1 cellular context compared by ENCODE assay signal in the genomic region with DNA sequence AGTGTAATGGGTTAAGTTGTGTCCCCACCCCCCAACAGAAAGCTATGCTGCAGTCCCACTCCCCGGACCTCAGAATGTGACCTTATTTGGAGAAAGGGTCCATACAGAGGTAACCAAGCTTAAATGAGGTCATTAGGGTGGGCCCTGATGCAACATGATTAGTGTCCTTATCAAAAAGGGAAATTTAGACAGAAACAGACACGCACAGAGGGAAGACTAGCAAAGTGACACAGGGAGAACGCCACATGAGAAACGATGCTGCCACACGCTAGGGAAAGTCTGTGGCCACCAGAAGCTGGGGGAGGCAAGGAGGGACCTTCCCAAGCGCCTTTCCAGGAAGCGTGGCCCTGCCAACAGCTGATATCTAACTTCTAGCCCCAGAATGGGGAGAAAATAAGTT.
TF ChIP-seq lines count a peak whose summit lies in the region.

No MANE protein-coding gene starts in this region.

TF ChIP-seq in HepG2, 621 proteins besides CTCF, POLR2A, EP300 and RAD21 (continued from another document):
- TF ChIP-seq, protein P1, sequence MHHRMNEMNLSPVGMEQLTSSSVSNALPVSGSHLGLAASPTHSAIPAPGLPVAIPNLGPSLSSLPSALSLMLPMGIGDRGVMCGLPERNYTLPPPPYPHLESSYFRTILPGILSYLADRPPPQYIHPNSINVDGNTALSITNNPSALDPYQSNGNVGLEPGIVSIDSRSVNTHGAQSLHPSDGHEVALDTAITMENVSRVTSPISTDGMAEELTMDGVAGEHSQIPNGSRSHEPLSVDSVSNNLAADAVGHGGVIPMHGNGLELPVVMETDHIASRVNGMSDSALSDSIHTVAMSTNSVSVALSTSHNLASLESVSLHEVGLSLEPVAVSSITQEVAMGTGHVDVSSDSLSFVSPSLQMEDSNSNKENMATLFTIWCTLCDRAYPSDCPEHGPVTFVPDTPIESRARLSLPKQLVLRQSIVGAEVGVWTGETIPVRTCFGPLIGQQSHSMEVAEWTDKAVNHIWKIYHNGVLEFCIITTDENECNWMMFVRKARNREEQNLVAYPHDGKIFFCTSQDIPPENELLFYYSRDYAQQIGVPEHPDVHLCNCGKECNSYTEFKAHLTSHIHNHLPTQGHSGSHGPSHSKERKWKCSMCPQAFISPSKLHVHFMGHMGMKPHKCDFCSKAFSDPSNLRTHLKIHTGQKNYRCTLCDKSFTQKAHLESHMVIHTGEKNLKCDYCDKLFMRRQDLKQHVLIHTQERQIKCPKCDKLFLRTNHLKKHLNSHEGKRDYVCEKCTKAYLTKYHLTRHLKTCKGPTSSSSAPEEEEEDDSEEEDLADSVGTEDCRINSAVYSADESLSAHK (CRISPR knock-in tag; IDR thresholded peaks at IDR 0.05; ENCODE audit: borderline replicate concordance): no peak
